17 cellular contexts compared by ENCODE assay signal in the genomic region with DNA sequence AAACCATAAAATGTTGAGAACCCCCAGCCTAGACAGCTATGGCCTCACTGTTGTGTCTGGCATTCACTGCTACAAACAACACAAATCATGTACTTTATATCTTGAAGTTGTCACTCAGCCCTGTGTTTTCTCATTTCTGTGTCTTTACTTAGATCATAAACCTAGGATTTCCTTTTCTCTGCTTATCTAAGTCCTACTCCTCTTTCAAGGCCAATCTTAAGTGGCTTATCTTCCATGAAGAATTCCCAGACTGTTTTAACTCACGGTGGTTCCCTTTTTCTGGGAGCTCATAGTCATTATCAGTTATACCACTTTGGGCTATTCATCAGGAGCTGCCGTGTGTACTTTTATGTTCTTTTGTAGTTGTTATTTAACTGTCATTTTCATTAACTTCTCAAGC. TPM values are rescaled to one million over a fixed set of nuclear protein-coding genes. Genes with fewer than 3 reads are reported as not detected.
DNase-seq lines count a peak whose midpoint lies in the region; ATAC-seq and TF ChIP-seq lines count a peak whose summit lies in the region.
"Had no signal": no experiment of that assay in that cellular context is flagged by ENCODE, and none has a peak within 500 bp of the region (broad histone marks: within the 10 kb centered on the region; RNA-seq: fewer than 3 reads in every experiment).

No MANE protein-coding gene starts in this region.

- H3K27me3 Mint-ChIP-seq in HFFc6 (ENCODE audit: insufficient read depth) (no peaks in the 10 kb centered on the region), progenitor cell of endocrine pancreas (no peaks in the 10 kb centered on the region)

- H3K4me3 Mint-ChIP-seq in HFFc6 (no peak overlapping the region), progenitor cell of endocrine pancreas (ENCODE audit: low read depth) (no peak overlapping the region)

- 26% methylated on average over 2 of the region's 2 CpGs for WGBS in hepatocyte (ENCODE audit: low lambda C conversion rate, missing lambda C conversion rate)

- peak overlapping the region; percentile 10 for H3K4me2 ChIP-seq in hepatocyte
- H3K4me2 ChIP-seq: PC-9, SK-N-SH had no signal

- no peak for ATAC-seq in HG02884 (IDR thresholded peaks at IDR 0.05; ENCODE audit: unreplicated experiment)
- ATAC-seq in GM21737 (IDR thresholded peaks at IDR 0.05; ENCODE audit: unreplicated experiment), result no peak
- ATAC-seq in HG03039 (IDR thresholded peaks at IDR 0.05; ENCODE audit: unreplicated experiment), result no peak
- ATAC-seq: K562 had no signal

- peak overlapping the region; percentile 12 for H3K27ac ChIP-seq in hepatocyte
- H3K27ac ChIP-seq: C4-2B, PC-9 had no signal

- no peaks in the 10 kb centered on the region for H3K9me2 ChIP-seq in hepatocyte (replicated peaks; ENCODE audit: insufficient read depth)
- H3K9me2 ChIP-seq: SK-N-SH had no signal

- no peak overlapping the region for H2AFZ ChIP-seq in hepatocyte
- H2AFZ ChIP-seq: PC-9 had no signal

- peaks cover 16% of the 10 kb centered on the region for H3K4me1 ChIP-seq in hepatocyte (ENCODE audit: insufficient read depth)

- no peaks in the 10 kb centered on the region for H3K9me3 ChIP-seq in hepatocyte (ENCODE audit: low read depth)
- H3K9me3 ChIP-seq: SK-N-SH had no signal

- peaks cover 14% of the 10 kb centered on the region for H3K36me3 Mint-ChIP-seq in HFFc6 (ENCODE audit: low read depth)
- H3K36me3 Mint-ChIP-seq in progenitor cell of endocrine pancreas (ENCODE audit: insufficient read depth), result peaks cover 20% of the 10 kb centered on the region

- H3K36me3 ChIP-seq in hepatocyte (replicated peaks; ENCODE audit: insufficient read depth, low read depth), result no peaks in the 10 kb centered on the region

- H3K27ac Mint-ChIP-seq in HFFc6 (peak overlapping the region; percentile 52), progenitor cell of endocrine pancreas (peak overlapping the region; percentile 51)

- H3K9me3 Mint-ChIP-seq in HFFc6 (no peaks in the 10 kb centered on the region), progenitor cell of endocrine pancreas (ENCODE audit: low read depth) (no peaks in the 10 kb centered on the region)

- TF ChIP-seq CTCF in HFFc6 (IDR thresholded peaks at IDR 0.05), result no peak
- TF ChIP-seq CTCF in hepatocyte (IDR thresholded peaks at IDR 0.05; ENCODE audit: poor library complexity), result no peak
- no peak for TF ChIP-seq CTCF in progenitor cell of endocrine pancreas (IDR thresholded peaks at IDR 0.05; ENCODE audit: unreplicated experiment)

- H3K27me3 ChIP-seq in hepatocyte, result no peaks in the 10 kb centered on the region

- H3K79me2 ChIP-seq in hepatocyte, result peaks cover 27% of the 10 kb centered on the region

- peaks cover 8% of the 10 kb centered on the region for H4K20me1 ChIP-seq in hepatocyte (ENCODE audit: insufficient read depth, poor library complexity, severe bottlenecking)

- H3K4me1 Mint-ChIP-seq in HFFc6 (ENCODE audit: low read depth) (peaks cover 93% of the 10 kb centered on the region), progenitor cell of endocrine pancreas (ENCODE audit: low read depth) (peaks cover 31% of the 10 kb centered on the region)

- DNase-seq in HFFc6, result no peak
- DNase-seq in SK-N-DZ (ENCODE audit: low spot score), result peak; percentile 2
- DNase-seq in hepatocyte (ENCODE audit: low spot score), result no peak
- no peak for DNase-seq in progenitor cell of endocrine pancreas (ENCODE audit: low spot score, unreplicated experiment)
- no peak for DNase-seq in activated CD4-positive, alpha-beta T cell treated with anti-CD3 and anti-CD28 coated beads, Interleukin-2, amount 50 U/mL, for 4 hours
- DNase-seq: DMS153, NCI-H1436, NCI-H2029 treated with DMSO at 0.1 percent for 48 hours, NCI-H510A, NCI-H82, PC-9, SK-N-SH had no signal

- no peak overlapping the region for H3K4me3 ChIP-seq in hepatocyte
- H3K4me3 ChIP-seq: K562, PC-9 had no signal

RNA-seq across cellular contexts. Expression of a gene that starts 42.1 kb away (rescaled TPM):
- 10 to 100 TPM; 31.1 to 59.0 (median 37.1) TPM for total RNA-seq in HFFc6 (2021; fragmentation: NEBNext Ultra II Directional; extraction: Animal tissue kit (Norgen Biotek cat#: 25700))
- polyA plus RNA-seq in SK-N-DZ (2014; cell fraction: cytosol; rRNA removed), result 2.9 and 4.6 TPM in 2 replicates
- polyA plus RNA-seq in SK-N-DZ (2014; cell fraction: nucleus; rRNA removed), result 22.4 and 25.8 TPM in 2 replicates
- total RNA-seq in hepatocyte (42.3 and 48.0 TPM in 2 replicates), progenitor cell of endocrine pancreas (312 and 318 TPM in 2 replicates)
- polyA plus RNA-seq in hepatocyte, result 31.3 and 32.9 TPM in 2 replicates
- polyA plus RNA-seq: K562 had no signal
